In genomic region chr18:9017900-9018217, GRCh38 we compare ENCODE assay signal across 10 cellular contexts.
DNase-seq lines count a peak whose midpoint lies in the region; ATAC-seq, FAIRE-seq and TF ChIP-seq lines count a peak whose summit lies in the region.
"Had no signal": no experiment of that assay in that cellular context is flagged by ENCODE, and none has a peak within 500 bp of the region (broad histone marks: within the 10 kb centered on the region; RNA-seq: fewer than 3 reads in every experiment).

No MANE protein-coding gene starts in this region.

- no peak for DNase-seq in A549 (ENCODE audit: low read depth in 1 of 2, low spot score in 1 of 2)
- DNase-seq in HS-5 (ENCODE audit: low read depth): peak; percentile 56
- peak; percentile 61 for DNase-seq in adipocyte (ENCODE audit: low read depth)
- DNase-seq in iris pigment epithelial cell (ENCODE audit: low read depth): peak; percentile 41
- no peak for DNase-seq in LoVo (ENCODE audit: low spot score)
- no peak for DNase-seq in OCI-M1 (lab: John Stamatoyannopoulos, UW)
- DNase-seq in DMS53 treated with DMSO at 0.1 percent for 48 hours (lab: John Stamatoyannopoulos, UW; ENCODE audit: unreplicated experiment): no peak

- H3K4me3 ChIP-seq in A549: no peak overlapping the region
- H3K4me3 ChIP-seq in adipocyte (ENCODE audit: low read length): peak overlapping the region; percentile 68

- no peaks in the 10 kb centered on the region for H3K36me3 ChIP-seq in adipocyte (ENCODE audit: control insufficient read depth, insufficient read depth, low read length, severe bottlenecking)

- peak overlapping the region; percentile 90 for H3K4me2 ChIP-seq in A549

- no peak for FAIRE-seq in A549 (lab: Jason Lieb, UNC)
- FAIRE-seq: colon, D721Med had no signal

- TF ChIP-seq EP300 in A549 (IDR thresholded peaks at IDR 0.05): no peak

- 18% methylated on average over 6 of the region's 6 CpGs for WGBS in A549 (ENCODE audit: missing lambda C conversion rate)

- H3K9ac ChIP-seq in adipocyte (ENCODE audit: low read length): peak overlapping the region; percentile 92

- H3K4me1 ChIP-seq in A549: peaks cover 30% of the 10 kb centered on the region
- H3K4me1 ChIP-seq in adipocyte (ENCODE audit: control insufficient read depth, insufficient read depth, low read length): peaks cover 37% of the 10 kb centered on the region

- POLR2A ChIA-PET in A549 (lab: Yijun Ruan, JAX): interaction anchor here (0.7 kb wide), 1 partner anchor 119 kb away, joined by 3 read pairs; no protein-coding TSS in a partner anchor

- H3K27ac ChIP-seq in A549: peak overlapping the region; percentile 90 to 94

- CTCF ChIA-PET in A549 (lab: Yijun Ruan, JAX): interaction anchor here (0.5 to 1.8 kb wide), 3 partner anchors 13 to 113 kb away, joined by 3 to 6 read pairs (median 5); no protein-coding TSS in a partner anchor

- ATAC-seq in A549 (peak; percentile 52 to 55; a peak in 5 of 6 replicates), HG02678 (IDR thresholded peaks at IDR 0.05; ENCODE audit: unreplicated experiment) (no peak)

- no peak for TF ChIP-seq CTCF in A549 (IDR thresholded peaks at IDR 0.05)

- H3K27me3 ChIP-seq in adipocyte (replicated peaks; ENCODE audit: control insufficient read depth, insufficient read depth, low read length): no peaks in the 10 kb centered on the region

- no peak for TF ChIP-seq POLR2A in A549 (IDR thresholded peaks at IDR 0.05; ENCODE audit: low read length)

- H3K9me3 ChIP-seq in A549 (0 out of 3 replicates have a peak, but pooled peaks cover 2% of the 10 kb centered on the region), adipocyte (ENCODE audit: control insufficient read depth, low read length) (no peaks in the 10 kb centered on the region)

- no peak for TF ChIP-seq RAD21 in A549 (conservative IDR thresholded peaks at IDR 0.05 in 1 of 2, IDR thresholded peaks at IDR 0.05 in 1 of 2)

TF ChIP-seq in A549, 52 proteins besides CTCF, POLR2A, EP300 and RAD21:
- TF ChIP-seq, protein P1, sequence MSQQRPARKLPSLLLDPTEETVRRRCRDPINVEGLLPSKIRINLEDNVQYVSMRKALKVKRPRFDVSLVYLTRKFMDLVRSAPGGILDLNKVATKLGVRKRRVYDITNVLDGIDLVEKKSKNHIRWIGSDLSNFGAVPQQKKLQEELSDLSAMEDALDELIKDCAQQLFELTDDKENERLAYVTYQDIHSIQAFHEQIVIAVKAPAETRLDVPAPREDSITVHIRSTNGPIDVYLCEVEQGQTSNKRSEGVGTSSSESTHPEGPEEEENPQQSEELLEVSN (IDR thresholded peaks at IDR 0.05; ENCODE audit: borderline replicate concordance, low read depth): no peak
- TF ChIP-seq BHLHE40 (IDR thresholded peaks at IDR 0.05; ENCODE audit: low read depth, low read length): no peak
- no peak for TF ChIP-seq NFE2L2 (conservative IDR thresholded peaks at IDR 0.05; ENCODE audit: low read length)
- no peak for TF ChIP-seq ZFP36 (IDR thresholded peaks at IDR 0.05; ENCODE audit: borderline replicate concordance, partially characterized antibody)
- TF ChIP-seq, protein P2, sequence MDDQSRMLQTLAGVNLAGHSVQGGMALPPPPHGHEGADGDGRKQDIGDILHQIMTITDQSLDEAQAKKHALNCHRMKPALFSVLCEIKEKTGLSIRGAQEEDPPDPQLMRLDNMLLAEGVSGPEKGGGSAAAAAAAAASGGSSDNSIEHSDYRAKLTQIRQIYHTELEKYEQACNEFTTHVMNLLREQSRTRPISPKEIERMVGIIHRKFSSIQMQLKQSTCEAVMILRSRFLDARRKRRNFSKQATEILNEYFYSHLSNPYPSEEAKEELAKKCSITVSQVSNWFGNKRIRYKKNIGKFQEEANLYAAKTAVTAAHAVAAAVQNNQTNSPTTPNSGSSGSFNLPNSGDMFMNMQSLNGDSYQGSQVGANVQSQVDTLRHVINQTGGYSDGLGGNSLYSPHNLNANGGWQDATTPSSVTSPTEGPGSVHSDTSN (IDR thresholded peaks at IDR 0.05): no peak
- TF ChIP-seq KDM5A (IDR thresholded peaks at IDR 0.05): no peak
- no peak for TF ChIP-seq ZNF302 (CRISPR knock-in tag; IDR thresholded peaks at IDR 0.05)
- TF ChIP-seq EHMT2 (IDR thresholded peaks at IDR 0.05; ENCODE audit: low read depth): no peak
- TF ChIP-seq RFX5 (IDR thresholded peaks at IDR 0.05): no peak
- TF ChIP-seq, protein P3, sequence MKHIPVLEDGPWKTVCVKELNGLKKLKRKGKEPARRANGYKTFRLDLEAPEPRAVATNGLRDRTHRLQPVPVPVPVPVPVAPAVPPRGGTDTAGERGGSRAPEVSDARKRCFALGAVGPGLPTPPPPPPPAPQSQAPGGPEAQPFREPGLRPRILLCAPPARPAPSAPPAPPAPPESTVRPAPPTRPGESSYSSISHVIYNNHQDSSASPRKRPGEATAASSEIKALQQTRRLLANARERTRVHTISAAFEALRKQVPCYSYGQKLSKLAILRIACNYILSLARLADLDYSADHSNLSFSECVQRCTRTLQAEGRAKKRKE (CRISPR knock-in tag; IDR thresholded peaks at IDR 0.05; ENCODE audit: low read depth): no peak
- TF ChIP-seq RARB (CRISPR knock-in tag; IDR thresholded peaks at IDR 0.05): no peak
- TF ChIP-seq RCOR1 (IDR thresholded peaks at IDR 0.05; ENCODE audit: low read depth, low read length): no peak
- no peak for TF ChIP-seq TP53 (CRISPR knock-in tag; IDR thresholded peaks at IDR 0.05)
- no peak for TF ChIP-seq POLR2AphosphoS2 (conservative IDR thresholded peaks at IDR 0.05; ENCODE audit: low read length)
- TF ChIP-seq HDAC2 (IDR thresholded peaks at IDR 0.05): no peak
- TF ChIP-seq ZC3H11A (IDR thresholded peaks at IDR 0.05): no peak
- TF ChIP-seq PHF8 (IDR thresholded peaks at IDR 0.05; ENCODE audit: borderline replicate concordance, low read depth): no peak
- no peak for TF ChIP-seq MAFK (IDR thresholded peaks at IDR 0.05; ENCODE audit: partially characterized antibody)
- no peak for TF ChIP-seq REST (IDR thresholded peaks at IDR 0.05)
- no peak for TF ChIP-seq HOXA7 (CRISPR knock-in tag; IDR thresholded peaks at IDR 0.05)

Comparison
In these comparisons a context has a peak if more than half of its experiments do, and no peak if none do; other contexts are left out.
1. DNase-seq: peak in HS-5 (single experiment), adipocyte (single experiment) and iris pigment epithelial cell (single experiment); none in A549 (0 of 2), LoVo (single experiment), OCI-M1 (single experiment) and DMS53 treated with DMSO at 0.1 percent for 48 hours (single experiment).